ENCODE assay signal across 35 cellular contexts in genomic region chrX:137855490-137855889, GRCh38.
"Had no signal": no experiment of that assay in that cellular context is flagged by ENCODE, and none has a peak within 500 bp of the region (broad histone marks: within the 10 kb centered on the region; RNA-seq: fewer than 3 reads in every experiment).

No MANE protein-coding gene starts in this region.

- H3K4me2 ChIP-seq: KMS-11 had no signal

- H3K27me3 ChIP-seq: MG63 had no signal

- H3K36me3 ChIP-seq: MG63 had no signal

- DNase-seq: Karpas-422, Kasumi-1, KG1, MG63, MV-4-11, NCI-H1048, NCI-H1092, NCI-H1092 treated with DMSO at 0.1 percent for 48 hours, NCI-H1105, NCI-H1105 treated with DMSO at 0.1 percent for 48 hours, NCI-H1417, NCI-H1417 treated with DMSO at 0.1 percent for 48 hours, NCI-H1436, NCI-H1436 treated with DMSO at 0.1 percent for 48 hours, NCI-H146, NCI-H1694, NCI-H1694 treated with DMSO at 0.1 percent for 48 hours, NCI-H187, NCI-H187 treated with DMSO at 0.1 percent for 48 hours, NCI-H1930, NCI-H2029, NCI-H2029 treated with DMSO at 0.1 percent for 48 hours, NCI-H2081, NCI-H2081 treated with DMSO at 0.1 percent for 48 hours, NCI-H2107, NCI-H2171, NCI-H2171 treated with DMSO at 0.1 percent for 48 hours, NCI-H2227 treated with DMSO at 0.1 percent for 48 hours, NCI-H226, NCI-H345, NCI-H446, NCI-H446 treated with DMSO at 0.1 percent for 48 hours, NCI-H510A, NCI-H510A treated with DMSO at 0.1 percent for 48 hours had no signal

- H3K4me3 ChIP-seq: MG63 had no signal

- H3K9me3 ChIP-seq: MG63 had no signal

- H3K27ac ChIP-seq: KMS-11 had no signal

- H3K9ac ChIP-seq: KMS-11 had no signal
